8 cellular contexts compared by ENCODE assay signal in genomic region chr9:90801175-90801506, GRCh38. TPM values are rescaled to one million over a fixed set of nuclear protein-coding genes. Genes with fewer than 3 reads are reported as not detected.
DNase-seq lines count a peak whose midpoint lies in the region; ATAC-seq lines count a peak whose summit lies in the region.

No MANE protein-coding gene starts in this region.

- peak overlapping the region; percentile 60 to 87 for H3K27ac ChIP-seq in esophagus (ENCODE audit: low read depth in 2 of 2, low read length in 1 of 2)

- peaks cover 0 to 4% of the 10 kb centered on the region in 2 donors for H3K27me3 ChIP-seq in esophagus (ENCODE audit: control insufficient read depth in 1 of 2, insufficient read depth in 2 of 2, low read length in 2 of 2)

- ATAC-seq in stimulated activated effector memory CD8-positive, alpha-beta T cell treated with anti-CD3 and anti-CD28 coated beads, Interleukin-12 subunit alpha, Interleukin-12 subunit beta, amount 100 ng/mL, for 72 hours = peak; percentile 36

- no peak overlapping the region for H3K27ac Mint-ChIP-seq in stimulated activated effector memory CD8-positive, alpha-beta T cell treated with anti-CD3 and anti-CD28 coated beads, Interleukin-12 subunit alpha, Interleukin-12 subunit beta, amount 100 ng/mL, for 72 hours

- peaks cover 4 to 6% of the 10 kb centered on the region in 2 donors for H3K4me1 ChIP-seq in esophagus (ENCODE audit: control insufficient read depth in 2 of 2, insufficient read depth in 2 of 2, low read length in 1 of 2)

- no peaks in the 10 kb centered on the region for H3K9me3 Mint-ChIP-seq in stimulated activated effector memory CD8-positive, alpha-beta T cell treated with anti-CD3 and anti-CD28 coated beads, Interleukin-12 subunit alpha, Interleukin-12 subunit beta, amount 100 ng/mL, for 72 hours

- H3K4me1 Mint-ChIP-seq in stimulated activated effector memory CD8-positive, alpha-beta T cell treated with anti-CD3 and anti-CD28 coated beads, Interleukin-12 subunit alpha, Interleukin-12 subunit beta, amount 100 ng/mL, for 72 hours = no peaks in the 10 kb centered on the region

- no peaks in the 10 kb centered on the region for H3K9me3 ChIP-seq in esophagus (ENCODE audit: control insufficient read depth in 2 of 2, insufficient read depth in 1 of 2, low read depth in 1 of 2, low read length in 1 of 2)

- 29% methylated on average over 11 of the region's 11 CpGs for WGBS in esophagus, 2 donors

- H3K36me3 ChIP-seq in esophagus (ENCODE audit: control insufficient read depth in 2 of 2, insufficient read depth in 2 of 2, low read length in 1 of 2) = no peaks in the 10 kb centered on the region

- peak overlapping the region; percentile 58 for H3K4me3 Mint-ChIP-seq in stimulated activated effector memory CD8-positive, alpha-beta T cell treated with anti-CD3 and anti-CD28 coated beads, Interleukin-12 subunit alpha, Interleukin-12 subunit beta, amount 100 ng/mL, for 72 hours

- H3K36me3 Mint-ChIP-seq in stimulated activated effector memory CD8-positive, alpha-beta T cell treated with anti-CD3 and anti-CD28 coated beads, Interleukin-12 subunit alpha, Interleukin-12 subunit beta, amount 100 ng/mL, for 72 hours = no peaks in the 10 kb centered on the region

- H3K4me3 ChIP-seq in esophagus (ENCODE audit: low read depth in 1 of 2, low read length in 2 of 2) = peak overlapping the region; percentile 63 to 83

- DNase-seq in SIG-M5 treated with dmso at 0.1 percent for 504 hours (lab: John Stamatoyannopoulos, UW; ENCODE audit: unreplicated experiment) = peak; percentile 47
- DNase-seq in SIG-M5 (lab: John Stamatoyannopoulos, UW) = no peak
- DNase-seq in NAMALWA (ENCODE audit: low spot score) = peak; percentile 70
- DNase-seq in stimulated activated effector memory CD8-positive, alpha-beta T cell treated with anti-CD3 and anti-CD28 coated beads, Interleukin-12 subunit alpha, Interleukin-12 subunit beta, amount 100 ng/mL, for 72 hours (ENCODE audit: low spot score in 2 of 2) = no peak
- DNase-seq in C1 segment of cervical spinal cord (lab: John Stamatoyannopoulos, UW) = no peak
- DNase-seq in SKM-1 treated with dmso at 0.1 percent for 144 hours (lab: John Stamatoyannopoulos, UW; ENCODE audit: unreplicated experiment) = no peak
- no peak for DNase-seq in SKM-1 (lab: John Stamatoyannopoulos, UW; ENCODE audit: unreplicated experiment)

RNA-seq across cellular contexts. Expression of gene SYK, which starts 0.5 kb away (rescaled TPM):
- polyA plus RNA-seq in esophagus = 10 to 100 TPM; 12.0 to 16.5 TPM

Comparison
In these comparisons a context has a peak if more than half of its experiments do, and no peak if none do; other contexts are left out.
1. DNase-seq: peak in SIG-M5 treated with dmso at 0.1 percent for 504 hours (single experiment) and NAMALWA (single experiment); none in SIG-M5 (single experiment), stimulated activated effector memory CD8-positive, alpha-beta T cell treated with anti-CD3 and anti-CD28 coated beads, Interleukin-12 subunit alpha, Interleukin-12 subunit beta, amount 100 ng/mL, for 72 hours (0 of 2), C1 segment of cervical spinal cord (0 of 14), SKM-1 treated with dmso at 0.1 percent for 144 hours (single experiment) and SKM-1 (single experiment).